In the genomic region with DNA sequence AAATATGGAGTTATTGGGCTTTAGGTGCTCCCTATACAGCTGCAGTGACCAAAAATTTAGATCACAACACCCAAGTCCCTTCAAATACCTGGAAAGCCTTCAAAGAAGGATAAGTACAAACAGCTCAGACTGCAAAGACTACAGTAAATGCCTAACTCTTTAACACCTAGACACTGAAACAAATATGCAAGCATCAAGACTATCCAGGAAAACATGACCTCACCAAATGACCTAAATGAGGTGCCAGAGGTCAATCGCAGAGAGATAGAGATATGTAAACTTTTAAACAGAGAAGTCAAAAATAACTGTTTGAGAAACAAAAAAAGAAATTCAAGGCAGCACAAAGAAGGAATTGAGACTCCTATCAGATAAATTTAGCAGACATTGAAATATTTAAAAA, we compare ENCODE assay signal across 22 cellular contexts.
DNase-seq lines count a peak whose midpoint lies in the region; ATAC-seq, FAIRE-seq and TF ChIP-seq lines count a peak whose summit lies in the region.
"Had no signal": no experiment of that assay in that cellular context is flagged by ENCODE, and none has a peak within 500 bp of the region (broad histone marks: within the 10 kb centered on the region; RNA-seq: fewer than 3 reads in every experiment).

No MANE protein-coding gene starts in this region.

- TF ChIP-seq EP300 in HepG2 (IDR thresholded peaks at IDR 0.05; ENCODE audit: low read depth in 2 of 2, low read length in 2 of 2), result no peak
- TF ChIP-seq EP300 in HepG2 (CRISPR knock-in tag; IDR thresholded peaks at IDR 0.05; ENCODE audit: borderline replicate concordance), result no peak

- H3K27me3 ChIP-seq in right lobe of liver (no peaks in the 10 kb centered on the region), HepG2 (ENCODE audit: control insufficient read depth in 1 of 2, insufficient read depth in 2 of 2, low read length in 2 of 2) (no peaks in the 10 kb centered on the region)
- H3K27me3 ChIP-seq: BLaER1 treated with 17β-estradiol and CSF1 and Interleukin-3, amounts not matched to agents 10 nM and 100 nM had no signal

- FAIRE-seq in HepG2 (lab: Jason Lieb, UNC), result no peak
- FAIRE-seq: A549, D721Med, GM12878, GM12892, GM18507 had no signal

- H3K27ac ChIP-seq in right lobe of liver, result no peak overlapping the region
- no peak overlapping the region for H3K27ac ChIP-seq in HepG2 (ENCODE audit: extremely low read length, insufficient read depth, low read length)
- H3K27ac ChIP-seq: 22Rv1; A549; BLaER1 treated with 17β-estradiol and CSF1 and Interleukin-3, amounts not matched to agents 10 nM and 100 nM; C4-2B had no signal

- WGBS in right lobe of liver (ENCODE audit: insufficient coverage, low coverage, low lambda C conversion rate, missing lambda C conversion rate), result 29% methylated on average over 1 of the region's 1 CpG
- WGBS in HepG2 (ENCODE audit: low lambda C conversion rate), result 32% methylated on average over 1 of the region's 1 CpG

- TF ChIP-seq CTCF in right lobe of liver (IDR thresholded peaks at IDR 0.05) (no peak), HepG2 (CRISPR knock-in tag; IDR thresholded peaks at IDR 0.05) (no peak)

- H3K4me1 ChIP-seq in right lobe of liver, result peaks cover 0 to 5% (median 0%) of the 10 kb centered on the region in 4 donors
- H3K4me1 ChIP-seq in HepG2 (ENCODE audit: insufficient read depth, low read length), result no peaks in the 10 kb centered on the region
- H3K4me1 ChIP-seq: A549; BLaER1 treated with 17β-estradiol and CSF1 and Interleukin-3, amounts not matched to agents 10 nM and 100 nM; Caco-2 had no signal

- no TSS peak for BruUV-seq in HepG2 (replicated peaks; lab: Mats Ljungman, UMichigan)

- no peak overlapping the region for H3K4me3 ChIP-seq in right lobe of liver
- no peak overlapping the region for H3K4me3 ChIP-seq in HepG2 (replicated peaks in 1 of 3; ENCODE audit: insufficient read depth in 1 of 3, low read depth in 2 of 3, low read length in 3 of 3)
- H3K4me3 ChIP-seq: A549; BLaER1 treated with 17β-estradiol and CSF1 and Interleukin-3, amounts not matched to agents 10 nM and 100 nM; GM12878 had no signal

- no peaks in the 10 kb centered on the region for H3K79me2 ChIP-seq in HepG2 (ENCODE audit: insufficient read depth, low read length)

- CTCF ChIA-PET in HepG2 (lab: Yijun Ruan, JAX; ENCODE audit: low intra/inter-chr PET ratio, low total read pairs), result no interaction called here

- no peak for TF ChIP-seq RAD21 in HepG2 (CRISPR knock-in tag; IDR thresholded peaks at IDR 0.05)

- no peak overlapping the region for H3K4me2 ChIP-seq in HepG2 (ENCODE audit: low read depth, low read length)
- H3K4me2 ChIP-seq: A549; BLaER1 treated with 17β-estradiol and CSF1 and Interleukin-3, amounts not matched to agents 10 nM and 100 nM had no signal

- no peak overlapping the region for H2AFZ ChIP-seq in HepG2 (ENCODE audit: low read length)

- ATAC-seq in right lobe of liver, result peak; percentile 19 to 95 (median 52)
- no peak for ATAC-seq in HepG2
- peak; percentile 68 for ATAC-seq in left lobe of liver
- ATAC-seq in GM21619 (IDR thresholded peaks at IDR 0.05; ENCODE audit: unreplicated experiment), result no peak
- ATAC-seq: A549; CD8-positive, alpha-beta T cell; GM12878 had no signal

- H3K9me3 ChIP-seq in right lobe of liver (no peaks in the 10 kb centered on the region), HepG2 (ENCODE audit: low read length) (no peaks in the 10 kb centered on the region; the same call in none of the 2 replicates)
- H3K9me3 ChIP-seq: A549; BLaER1 treated with 17β-estradiol and CSF1 and Interleukin-3, amounts not matched to agents 10 nM and 100 nM; Caco-2 had no signal

- POLR2A ChIA-PET in HepG2 (lab: Yijun Ruan, JAX), result no interaction called here

- H4K20me1 ChIP-seq in HepG2 (ENCODE audit: insufficient read depth, low read length), result no peaks in the 10 kb centered on the region
- H4K20me1 ChIP-seq: BLaER1 treated with 17β-estradiol and CSF1 and Interleukin-3, amounts not matched to agents 10 nM and 100 nM had no signal

- intact Hi-C loops in right lobe of liver (cut with DNase I) (no loop called here), HepG2 (cut with micrococcal nuclease; ENCODE audit: unreplicated experiment) (no loop called here)

- DNase-seq in right lobe of liver (no peak), HepG2 (ENCODE audit: low spot score) (no peak), left lobe of liver (ENCODE audit: low spot score) (no peak), DMS53 treated with DMSO at 0.1 percent for 48 hours (lab: John Stamatoyannopoulos, UW; ENCODE audit: unreplicated experiment) (no peak)
- DNase-seq: AML-193; Caco-2; Calu3; CD4-positive, alpha-beta T cell; CD8-positive, alpha-beta T cell; DMS79; DND-41; EL; GDM1 had no signal

- H3K9ac ChIP-seq in HepG2 (ENCODE audit: insufficient read depth, low read depth, low read length), result no peak overlapping the region
- H3K9ac ChIP-seq: BLaER1 treated with 17β-estradiol and CSF1 and Interleukin-3, amounts not matched to agents 10 nM and 100 nM had no signal

- no peak for TF ChIP-seq POLR2A in right lobe of liver (IDR thresholded peaks at IDR 0.05)
- no peak for TF ChIP-seq POLR2A in HepG2 (IDR thresholded peaks at IDR 0.05; ENCODE audit: insufficient read depth in 1 of 2, low read depth in 2 of 2, low read length in 2 of 2)

- no peaks in the 10 kb centered on the region for H3K36me3 ChIP-seq in right lobe of liver
- no peaks in the 10 kb centered on the region for H3K36me3 ChIP-seq in HepG2 (replicated peaks in 1 of 2; ENCODE audit: control insufficient read depth in 1 of 2, insufficient read depth in 2 of 2, low read length in 2 of 2)
- H3K36me3 ChIP-seq: BLaER1 treated with 17β-estradiol and CSF1 and Interleukin-3, amounts not matched to agents 10 nM and 100 nM had no signal

- in situ Hi-C loops in HepG2 (cut with HindIII; ENCODE audit: extremely low pct_ligation_motif_present, low pct_unique_long_range_greater_than_20kb), result no loop called here

TF ChIP-seq in HepG2, 621 proteins besides CTCF, POLR2A, EP300 and RAD21:
- no peak for TF ChIP-seq POLR2AphosphoS5 (IDR thresholded peaks at IDR 0.05; ENCODE audit: low read depth, low read length)

Comparison
In these comparisons a context has a peak if more than half of its experiments do, and no peak if none do; other contexts are left out.
1. ATAC-seq: peak in right lobe of liver (4 of 4) and left lobe of liver (single experiment); none in HepG2 (single experiment) and GM21619 (single experiment).